ENCODE assay signal across 8 cellular contexts in genomic region chr13:25574437-25575426, GRCh38.
A peak's percentile ranks its signal among the peaks of the same experiment; 100 is the strongest.
DNase-seq lines count a peak whose midpoint lies in the region; ATAC-seq, FAIRE-seq and TF ChIP-seq lines count a peak whose summit lies in the region.

No MANE protein-coding gene starts in this region.

- H3K9ac ChIP-seq in astrocyte (ENCODE audit: low read length) = no peak overlapping the region

- H3K9me2 ChIP-seq in DOHH2 (replicated peaks; ENCODE audit: control insufficient read depth, low read length) (no peaks in the 10 kb centered on the region), hepatocyte (replicated peaks; ENCODE audit: insufficient read depth) (no peaks in the 10 kb centered on the region)

- H3K9me3 ChIP-seq in DOHH2 (ENCODE audit: control insufficient read depth, insufficient read depth, low read length) = no peaks in the 10 kb centered on the region
- H3K9me3 ChIP-seq in astrocyte (ENCODE audit: insufficient read depth, low read depth, low read length) = no peaks in the 10 kb centered on the region
- H3K9me3 ChIP-seq in hepatocyte (ENCODE audit: low read depth) = no peaks in the 10 kb centered on the region
- no peaks in the 10 kb centered on the region for H3K9me3 ChIP-seq in small intestine (ENCODE audit: control insufficient read depth, low read depth)

- H3K27me3 ChIP-seq in DOHH2 (ENCODE audit: control insufficient read depth, low read length) (peaks cover 2% of the 10 kb centered on the region), astrocyte (ENCODE audit: insufficient read depth, low read length) (no peaks in the 10 kb centered on the region), hepatocyte (peaks cover 14% of the 10 kb centered on the region), small intestine (ENCODE audit: control insufficient read depth in 2 of 2, insufficient read depth in 2 of 2, low read length in 2 of 2) (no peaks in the 10 kb centered on the region)

- H3K79me2 ChIP-seq in DOHH2 (ENCODE audit: control insufficient read depth, low read length) = no peaks in the 10 kb centered on the region
- no peaks in the 10 kb centered on the region for H3K79me2 ChIP-seq in astrocyte (ENCODE audit: insufficient read depth, low read length)
- no peaks in the 10 kb centered on the region for H3K79me2 ChIP-seq in hepatocyte

- H3K4me3 Mint-ChIP-seq in T-helper 2 cell treated with Interferon-gamma antibody and Interleukin-4, amounts not matched to agents 5 μg/mL and 100 μg/mL, for 36 hours = no peak overlapping the region
- no peak overlapping the region for H3K4me3 Mint-ChIP-seq in astrocyte (ENCODE audit: unreplicated experiment)

- no peaks in the 10 kb centered on the region for H3F3A ChIP-seq in DOHH2 (ENCODE audit: control insufficient read depth, insufficient read depth)

- H3K4me1 ChIP-seq in DOHH2 (ENCODE audit: control insufficient read depth, low read length) (no peaks in the 10 kb centered on the region), astrocyte (ENCODE audit: insufficient read depth, low read length) (no peaks in the 10 kb centered on the region), hepatocyte (ENCODE audit: insufficient read depth) (peaks cover 4% of the 10 kb centered on the region), small intestine (ENCODE audit: control insufficient read depth in 2 of 2, insufficient read depth in 1 of 2, low read depth in 1 of 2, low read length in 1 of 2) (no peaks in the 10 kb centered on the region)

- no peaks in the 10 kb centered on the region for H3K9me3 Mint-ChIP-seq in T-helper 2 cell treated with Interferon-gamma antibody and Interleukin-4, amounts not matched to agents 5 μg/mL and 100 μg/mL, for 36 hours
- H3K9me3 Mint-ChIP-seq in astrocyte (ENCODE audit: unreplicated experiment) = peaks cover 2% of the 10 kb centered on the region

- TF ChIP-seq CTCF in DOHH2 (IDR thresholded peaks at IDR 0.05; ENCODE audit: low read depth, low read length, poor library complexity, severe bottlenecking) (peak; percentile 87), astrocyte (IDR thresholded peaks at IDR 0.05; ENCODE audit: insufficient read depth, low read depth, low read length) (peak; percentile 94), hepatocyte (IDR thresholded peaks at IDR 0.05; ENCODE audit: poor library complexity) (peak; percentile 96)

- H3K27ac ChIP-seq in DOHH2 (ENCODE audit: low read depth, low read length) (no peak overlapping the region), astrocyte (ENCODE audit: low read depth, low read length) (no peak overlapping the region), hepatocyte (no peak overlapping the region), small intestine (ENCODE audit: low read depth in 1 of 2, low read length in 1 of 2) (no peak overlapping the region)

- no peaks in the 10 kb centered on the region for H3K36me3 Mint-ChIP-seq in T-helper 2 cell treated with Interferon-gamma antibody and Interleukin-4, amounts not matched to agents 5 μg/mL and 100 μg/mL, for 36 hours (ENCODE audit: low read depth)
- H3K36me3 Mint-ChIP-seq in astrocyte (ENCODE audit: low read depth, unreplicated experiment) = no peaks in the 10 kb centered on the region

- H3K4me3 ChIP-seq in DOHH2 (ENCODE audit: low read length) = no peak overlapping the region
- H3K4me3 ChIP-seq in astrocyte (ENCODE audit: insufficient read depth, low read depth, low read length) = no peak overlapping the region
- H3K4me3 ChIP-seq in hepatocyte = no peak overlapping the region
- H3K4me3 ChIP-seq in small intestine (ENCODE audit: low read depth in 1 of 2, low read length in 2 of 2) = no peak overlapping the region

- peak; percentile 82 for ATAC-seq in HG02610 (IDR thresholded peaks at IDR 0.05; ENCODE audit: unreplicated experiment)
- no peak for ATAC-seq in HG02973 (IDR thresholded peaks at IDR 0.05; ENCODE audit: unreplicated experiment)

- no peak overlapping the region for H2AFZ ChIP-seq in astrocyte (ENCODE audit: low read depth, low read length)
- no peak overlapping the region for H2AFZ ChIP-seq in hepatocyte

- peaks cover 2% of the 10 kb centered on the region for H3K4me1 Mint-ChIP-seq in T-helper 2 cell treated with Interferon-gamma antibody and Interleukin-4, amounts not matched to agents 5 μg/mL and 100 μg/mL, for 36 hours (ENCODE audit: low read depth)
- H3K4me1 Mint-ChIP-seq in astrocyte (ENCODE audit: low read depth, unreplicated experiment) = peaks cover 5% of the 10 kb centered on the region

- H3K4me2 ChIP-seq in DOHH2 (ENCODE audit: low read length) (no peak overlapping the region), astrocyte (ENCODE audit: low read length) (no peak overlapping the region), hepatocyte (no peak overlapping the region)

- peak; percentile 73 for DNase-seq in NCI-H2029 treated with DMSO at 0.1 percent for 48 hours (lab: John Stamatoyannopoulos, UW)
- DNase-seq in T-helper 2 cell treated with Interferon-gamma antibody and Interleukin-4, amounts not matched to agents 5 μg/mL and 100 μg/mL, for 36 hours (ENCODE audit: low spot score) = peak; percentile 52
- peak; percentile 62 for DNase-seq in astrocyte (ENCODE audit: low read depth)
- peak; percentile 92 for DNase-seq in hepatocyte (ENCODE audit: low spot score)
- peak; percentile 78 for DNase-seq in small intestine

- no peak overlapping the region for H3K27ac Mint-ChIP-seq in T-helper 2 cell treated with Interferon-gamma antibody and Interleukin-4, amounts not matched to agents 5 μg/mL and 100 μg/mL, for 36 hours
- H3K27ac Mint-ChIP-seq in astrocyte (ENCODE audit: unreplicated experiment) = peak overlapping the region; percentile 75

- H3K27me3 Mint-ChIP-seq in T-helper 2 cell treated with Interferon-gamma antibody and Interleukin-4, amounts not matched to agents 5 μg/mL and 100 μg/mL, for 36 hours (ENCODE audit: low read depth) = peaks cover 17% of the 10 kb centered on the region
- H3K27me3 Mint-ChIP-seq in astrocyte (ENCODE audit: low read depth, unreplicated experiment) = peaks cover 26% of the 10 kb centered on the region

- H4K20me1 ChIP-seq in DOHH2 (ENCODE audit: control insufficient read depth, insufficient read depth, low read depth, low read length) (no peaks in the 10 kb centered on the region), astrocyte (ENCODE audit: insufficient read depth, low read length) (no peaks in the 10 kb centered on the region), hepatocyte (ENCODE audit: insufficient read depth, poor library complexity, severe bottlenecking) (no peaks in the 10 kb centered on the region)

- H3K36me3 ChIP-seq in DOHH2 (ENCODE audit: control insufficient read depth, low read length) (no peaks in the 10 kb centered on the region), astrocyte (ENCODE audit: insufficient read depth, low read length) (no peaks in the 10 kb centered on the region), hepatocyte (replicated peaks; ENCODE audit: insufficient read depth, low read depth) (no peaks in the 10 kb centered on the region), small intestine (ENCODE audit: control insufficient read depth in 2 of 2, insufficient read depth in 2 of 2, low read length in 2 of 2) (no peaks in the 10 kb centered on the region)

- WGBS in hepatocyte (ENCODE audit: low lambda C conversion rate, missing lambda C conversion rate) = 32% methylated on average over 8 of the region's 8 CpGs
- 18 to 25% (median 20%) methylated on average over 8 of the region's 8 CpGs for WGBS in small intestine, 3 donors

- peak; percentile 68 for FAIRE-seq in astrocyte (lab: Jason Lieb, UNC)
- no peak for FAIRE-seq in small intestine (lab: Jason Lieb, UNC)
